9 cellular contexts compared by ENCODE assay signal in the genomic region with DNA sequence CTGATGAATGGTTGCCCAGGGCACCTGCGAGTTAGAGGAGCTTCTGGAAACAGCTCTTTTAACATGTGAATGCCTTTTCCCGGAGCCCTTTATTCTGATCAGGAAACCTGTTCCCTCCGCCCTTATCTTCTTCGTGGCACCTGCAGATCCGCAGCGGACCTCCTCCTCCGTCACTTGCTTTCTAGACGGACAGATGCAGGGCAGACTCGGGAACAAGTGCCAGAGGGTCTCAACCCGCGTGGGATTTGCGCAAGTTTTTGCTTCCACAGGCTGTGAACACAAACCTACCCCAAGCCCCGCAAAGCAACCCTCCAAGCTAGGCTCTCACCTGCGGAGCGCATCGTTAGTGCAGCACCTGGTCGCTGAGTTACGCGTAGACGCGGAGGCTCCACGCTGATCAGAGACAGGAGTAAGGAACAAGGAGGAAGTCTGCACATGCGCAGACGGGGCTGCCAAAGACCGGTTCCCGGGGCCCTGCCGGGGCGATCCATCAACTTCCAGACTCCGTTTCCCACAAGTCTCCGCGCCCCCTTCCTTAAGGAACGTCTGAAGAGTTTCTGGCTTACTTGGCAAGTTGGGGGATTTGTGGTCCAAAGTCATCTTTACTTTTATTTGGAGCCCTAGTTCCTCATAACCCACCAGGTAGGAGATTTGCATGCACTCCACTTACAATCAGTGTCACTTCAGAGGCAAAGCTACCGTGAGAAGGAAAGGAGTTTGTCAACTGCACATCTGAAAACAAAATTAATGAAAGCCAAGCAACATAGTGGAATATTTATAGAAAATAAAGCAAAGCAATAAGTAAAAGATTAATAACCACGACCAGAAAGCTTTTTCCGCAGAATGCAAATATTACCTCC. TPM values are rescaled to one million over a fixed set of nuclear protein-coding genes. Genes with fewer than 3 reads are reported as not detected.
DNase-seq lines count a peak whose midpoint lies in the region; ATAC-seq and TF ChIP-seq lines count a peak whose summit lies in the region.
"Had no signal": no experiment of that assay in that cellular context is flagged by ENCODE, and none has a peak within 500 bp of the region (broad histone marks: within the 10 kb centered on the region; RNA-seq: fewer than 3 reads in every experiment).

No MANE protein-coding gene starts in this region.

- POLR2A ChIA-PET in naive thymus-derived CD8-positive, alpha-beta T cell (lab: Charles Lee): no interaction called here

- peak overlapping the region; percentile 97 for H2AFZ ChIP-seq in trophoblast cell (ENCODE audit: insufficient read depth, low read length, poor library complexity)

- peak overlapping the region; percentile 89 for H4K8ac ChIP-seq in trophoblast cell (ENCODE audit: low read depth, low read length)

- H2AK5ac ChIP-seq in trophoblast cell (ENCODE audit: low read length): no peak overlapping the region

- H3K4me1 ChIP-seq in heart left ventricle (peaks cover 0 to 9% (median 0%) of the 10 kb centered on the region in 12 donors), trophoblast cell (ENCODE audit: control insufficient read depth in 1 of 2, insufficient read depth in 2 of 2, low read length in 2 of 2) (peaks cover 0 to 4% of the 10 kb centered on the region in 2 experiments)

- peak overlapping the region; percentile 76 for H4K12ac ChIP-seq in trophoblast cell (ENCODE audit: low read depth, low read length)

- H3K9ac ChIP-seq in trophoblast cell (ENCODE audit: low read length): no peak overlapping the region

- intact Hi-C loops in heart left ventricle (cut with DNase I): no loop called here

- H3K14ac ChIP-seq in trophoblast cell (ENCODE audit: low read length): peak overlapping the region; percentile 71

- peaks cover 0 to 22% (median 12%) of the 10 kb centered on the region in 3 donors for H3K36me3 Mint-ChIP-seq in naive thymus-derived CD8-positive, alpha-beta T cell

- H3K9me3 Mint-ChIP-seq in naive thymus-derived CD8-positive, alpha-beta T cell: peaks cover 14 to 33% (median 23%) of the 10 kb centered on the region in 9 donors

- TF ChIP-seq CTCF in heart left ventricle (IDR thresholded peaks at IDR 0.05): no peak

- H3K4me2 ChIP-seq in trophoblast cell (ENCODE audit: low read length): peak overlapping the region; percentile 76

- H3K27ac ChIP-seq in heart left ventricle (no peak overlapping the region), trophoblast cell (ENCODE audit: low read depth, low read length) (no peak overlapping the region)

- DNase-seq in D341Med (ENCODE audit: low spot score) (peak; percentile 71), NCI-H748 (lab: John Stamatoyannopoulos, UW; ENCODE audit: unreplicated experiment) (peak; percentile 81), heart left ventricle (peak in 2 of 5 donors; percentile 43 to 57), trophoblast cell (peak; percentile 20 to 31), A172 (ENCODE audit: low spot score) (no peak), NCI-H226 (no peak)
- no peak for DNase-seq in naive thymus-derived CD8-positive, alpha-beta T cell
- DNase-seq: NCI-H2107 had no signal

- TF ChIP-seq POLR2A in heart left ventricle (IDR thresholded peaks at IDR 0.05): no peak

- H3K4me3 ChIP-seq in heart left ventricle (peak overlapping the region in 10 of 12 donors; percentile 13 to 47 (median 22)), trophoblast cell (ENCODE audit: low read depth, low read length) (peak overlapping the region; percentile 58)

- H2BK12ac ChIP-seq in trophoblast cell (ENCODE audit: low read length): no peak overlapping the region

- ATAC-seq in heart left ventricle: peak in 1 of 4 donors; percentile 41
- no peak for ATAC-seq in naive thymus-derived CD8-positive, alpha-beta T cell
- ATAC-seq in GM19351 (IDR thresholded peaks at IDR 0.05; ENCODE audit: unreplicated experiment): no peak

- H3K23ac ChIP-seq in trophoblast cell (ENCODE audit: low read length): no peak overlapping the region

- H2BK5ac ChIP-seq in trophoblast cell (ENCODE audit: low read depth, low read length, poor library complexity): no peak overlapping the region

- H3K27me3 ChIP-seq in heart left ventricle (peaks cover 0 to 40% (median 8%) of the 10 kb centered on the region in 9 donors), trophoblast cell (ENCODE audit: insufficient read depth, low read length) (no peaks in the 10 kb centered on the region)

- H4K91ac ChIP-seq in trophoblast cell (ENCODE audit: low read depth, low read length): no peak overlapping the region

- 7 to 11% (median 8%) methylated on average over 19 to 35 of the region's 35 CpGs for WGBS in heart left ventricle, 4 donors
- WGBS in trophoblast cell (ENCODE audit: extremely low coverage, insufficient coverage, insufficient read length): no CpG with 5 or more reads among the region's 35 CpGs

- H3K36me3 ChIP-seq in heart left ventricle: no peaks in the 10 kb centered on the region
- peaks cover 2 to 4% of the 10 kb centered on the region in 2 experiments for H3K36me3 ChIP-seq in trophoblast cell (ENCODE audit: control insufficient read depth in 1 of 2, insufficient read depth in 2 of 2, low read length in 2 of 2)

- H3K4ac ChIP-seq in trophoblast cell (ENCODE audit: low read depth, low read length): no peak overlapping the region

- no peak overlapping the region for H2BK120ac ChIP-seq in trophoblast cell (ENCODE audit: insufficient read depth, low read length, poor library complexity)

- no peak overlapping the region for H3K27ac Mint-ChIP-seq in naive thymus-derived CD8-positive, alpha-beta T cell

- H3K9me3 ChIP-seq in heart left ventricle: peaks cover 0 to 21% (median 7%) of the 10 kb centered on the region in 12 donors
- H3K9me3 ChIP-seq in trophoblast cell (ENCODE audit: insufficient read depth, low read depth, low read length): peaks cover 5% of the 10 kb centered on the region

- no peak overlapping the region for H3K18ac ChIP-seq in trophoblast cell (ENCODE audit: low read length)

- H3K79me1 ChIP-seq in trophoblast cell (ENCODE audit: low read length): peaks cover 3% of the 10 kb centered on the region

- peak overlapping the region in 4 of 10 donors; percentile 32 to 43 (median 39) for H3K4me3 Mint-ChIP-seq in naive thymus-derived CD8-positive, alpha-beta T cell

- no peaks in the 10 kb centered on the region for H3K79me2 ChIP-seq in trophoblast cell (ENCODE audit: control insufficient read depth, insufficient read depth, low read length, poor library complexity)

- peaks cover 20 to 70% (median 38%) of the 10 kb centered on the region in 5 donors for H3K27me3 Mint-ChIP-seq in naive thymus-derived CD8-positive, alpha-beta T cell

- H3K4me1 Mint-ChIP-seq in naive thymus-derived CD8-positive, alpha-beta T cell: peaks cover 0 to 3% (median 1%) of the 10 kb centered on the region in 4 donors

RNA-seq across cellular contexts. Expression of a gene that starts 52.7 kb away (rescaled TPM):
- total RNA-seq in heart left ventricle: 10 to 100 TPM; 22.7 to 57.5 (median 34.5) TPM
- polyA plus RNA-seq in heart left ventricle: 10 to 100 TPM; 14.6 to 29.0 TPM
- 19.9 and 20.1 TPM in 2 replicates for polyA plus RNA-seq in trophoblast cell (2013)
- total RNA-seq in naive thymus-derived CD8-positive, alpha-beta T cell: 10 to 100 TPM; 56.0 to 58.0 TPM
- polyA plus RNA-seq in naive thymus-derived CD8-positive, alpha-beta T cell: 10 to 100 TPM; 26.2 to 51.1 (median 34.9) TPM
- total RNA-seq in A172 (2014; rRNA removed; shearing (Covaris generic)): 33.4 and 44.9 TPM in 2 replicates

RNA-seq across cellular contexts. Expression of a gene that starts 54.2 kb away (rescaled TPM):
- total RNA-seq in heart left ventricle: 1 to 10 TPM in 6 of 9 donors, under 1 TPM in 3; 0.31 to 2.5 (median 1.3) TPM
- under 1 TPM; 0.78 to 0.95 TPM for polyA plus RNA-seq in heart left ventricle
- 6.2 and 7.1 TPM in 2 replicates for polyA plus RNA-seq in trophoblast cell (2013)
- total RNA-seq in naive thymus-derived CD8-positive, alpha-beta T cell: under 1 TPM; 0.81 to 0.91 TPM
- polyA plus RNA-seq in naive thymus-derived CD8-positive, alpha-beta T cell: under 1 TPM in 1 of 3 donors, not detected in 2; 0.26 TPM
- total RNA-seq in A172 (2014; rRNA removed; shearing (Covaris generic)): 0.12 TPM in 1 of 2 replicates, not detected in the other

Comparison
In these comparisons a context has a peak if more than half of its experiments do, and no peak if none do; other contexts are left out.
1. DNase-seq: peak in D341Med (single experiment), NCI-H748 (single experiment) and trophoblast cell (2 of 2); none in naive thymus-derived CD8-positive, alpha-beta T cell (0 of 10), A172 (single experiment) and NCI-H226 (single experiment).